ENCODE assay signal across 1 cellular context in genomic region chr4:76148142-76148849, GRCh38.
TF ChIP-seq lines count a peak whose summit lies in the region.

Gene NUP54 (minus strand): TSS chr4:76148397. CDS start chr4:76148374, 23 bp downstream.

TF ChIP-seq in HepG2, 621 proteins besides CTCF, POLR2A, EP300 and RAD21 (continued from another document and continues in another):
- peak; percentile 76 for TF ChIP-seq SIN3A (IDR thresholded peaks at IDR 0.05; ENCODE audit: borderline replicate concordance, low read depth, low read length)
- peak in 1 of 2 experiments; percentile 71; a peak in 1 of 4 replicates for TF ChIP-seq ATF4 (CRISPR knock-in tag; IDR thresholded peaks at IDR 0.05)
- TF ChIP-seq ETS1 (CRISPR knock-in tag; IDR thresholded peaks at IDR 0.05): no peak
- TF ChIP-seq PAWR (CRISPR knock-in tag; IDR thresholded peaks at IDR 0.05; ENCODE audit: borderline replicate concordance): no peak
- peak; percentile 67; the same call in 1 of the 2 replicates for TF ChIP-seq IRF1 (CRISPR knock-in tag; IDR thresholded peaks at IDR 0.05; ENCODE audit: low read depth)
- TF ChIP-seq POLR2AphosphoS2 (IDR thresholded peaks at IDR 0.05; ENCODE audit: low read depth, low read length): no peak; the same call in 1 of the 2 replicates
- TF ChIP-seq PHF21A (CRISPR knock-in tag; IDR thresholded peaks at IDR 0.05): peak; percentile 91
- TF ChIP-seq JDP2 (CRISPR knock-in tag; IDR thresholded peaks at IDR 0.05; ENCODE audit: borderline replicate concordance): no peak
- TF ChIP-seq ZNF644 (CRISPR knock-in tag; IDR thresholded peaks at IDR 0.05; ENCODE audit: low read depth): no peak
- peak; percentile 96 for TF ChIP-seq PHF20 (CRISPR knock-in tag; IDR thresholded peaks at IDR 0.05)
- TF ChIP-seq CENPX (CRISPR knock-in tag; IDR thresholded peaks at IDR 0.05): no peak
- TF ChIP-seq ZKSCAN8 (CRISPR knock-in tag; IDR thresholded peaks at IDR 0.05; ENCODE audit: borderline replicate concordance): no peak; the same call in 1 of the 2 replicates
- TF ChIP-seq HDAC1 (CRISPR knock-in tag; IDR thresholded peaks at IDR 0.05): peak; percentile 91
- TF ChIP-seq LBX2 (CRISPR knock-in tag; IDR thresholded peaks at IDR 0.05; ENCODE audit: borderline replicate concordance): no peak
- 0 out of 2 replicates have a peak, but pooled peaks have one; percentile 18 for TF ChIP-seq FOSL1 (CRISPR knock-in tag; IDR thresholded peaks at IDR 0.05; ENCODE audit: borderline replicate concordance)
- TF ChIP-seq KIAA2018 (CRISPR knock-in tag; IDR thresholded peaks at IDR 0.05; ENCODE audit: borderline replicate concordance): no peak
- TF ChIP-seq ZNF275 (CRISPR knock-in tag; IDR thresholded peaks at IDR 0.05; ENCODE audit: borderline replicate concordance): 0 out of 2 replicates have a peak, but pooled peaks have one; percentile 75
- peak; percentile 92 for TF ChIP-seq KAT7 (CRISPR knock-in tag; IDR thresholded peaks at IDR 0.05; ENCODE audit: borderline replicate concordance)
- TF ChIP-seq ZNF546 (CRISPR knock-in tag; conservative IDR thresholded peaks at IDR 0.05): no peak
- TF ChIP-seq RORA (CRISPR knock-in tag; IDR thresholded peaks at IDR 0.05): no peak
- peak; percentile 98 for TF ChIP-seq ARID4A (CRISPR knock-in tag; IDR thresholded peaks at IDR 0.05; ENCODE audit: borderline replicate concordance)
- TF ChIP-seq GATAD2A (CRISPR knock-in tag; IDR thresholded peaks at IDR 0.05): peak; percentile 87
- TF ChIP-seq HOXA7 (CRISPR knock-in tag; IDR thresholded peaks at IDR 0.05): no peak
- TF ChIP-seq MIER3 (CRISPR knock-in tag; IDR thresholded peaks at IDR 0.05; ENCODE audit: borderline replicate concordance): peak; percentile 77
- TF ChIP-seq ZNF562 (CRISPR knock-in tag; IDR thresholded peaks at IDR 0.05; ENCODE audit: borderline replicate concordance): no peak
- no peak; the same call in 1 of the 2 replicates for TF ChIP-seq CBX2 (IDR thresholded peaks at IDR 0.05; ENCODE audit: low read depth, low read length)
- TF ChIP-seq CBX2 (CRISPR knock-in tag; IDR thresholded peaks at IDR 0.05; ENCODE audit: low read depth): no peak
- TF ChIP-seq RXRA (CRISPR knock-in tag; IDR thresholded peaks at IDR 0.05): peak; percentile 45; the same call in 1 of the 2 replicates
- no peak for TF ChIP-seq E2F5 (CRISPR knock-in tag; conservative IDR thresholded peaks at IDR 0.05)
- no peak for TF ChIP-seq NONO (IDR thresholded peaks at IDR 0.05)
- TF ChIP-seq NONO (CRISPR knock-in tag; conservative IDR thresholded peaks at IDR 0.05): peak; percentile 93
- TF ChIP-seq ZNF615 (CRISPR knock-in tag; IDR thresholded peaks at IDR 0.05; ENCODE audit: borderline replicate concordance): peak; percentile 56; the same call in 1 of the 2 replicates
- TF ChIP-seq HES4 (CRISPR knock-in tag; IDR thresholded peaks at IDR 0.05; ENCODE audit: borderline replicate concordance): 0 out of 2 replicates have a peak, but pooled peaks have one; percentile 26
- TF ChIP-seq HNRNPL (IDR thresholded peaks at IDR 0.05; ENCODE audit: low read depth, low read length): 0 out of 2 replicates have a peak, but pooled peaks have one; percentile 55
- peak; percentile 88 for TF ChIP-seq ZBTB34 (CRISPR knock-in tag; IDR thresholded peaks at IDR 0.05)
- peak; percentile 99 for TF ChIP-seq ASH2L (IDR thresholded peaks at IDR 0.05; ENCODE audit: insufficient read length, low read depth, low read length)
- peak; percentile 95; the same call in 1 of the 2 replicates for TF ChIP-seq CBX5 (CRISPR knock-in tag; IDR thresholded peaks at IDR 0.05; ENCODE audit: borderline replicate concordance)
- no peak for TF ChIP-seq FLYWCH1 (CRISPR knock-in tag; IDR thresholded peaks at IDR 0.05)
- peak; percentile 91 for TF ChIP-seq KLF6 (CRISPR knock-in tag; IDR thresholded peaks at IDR 0.05)
- TF ChIP-seq ZNF251 (CRISPR knock-in tag; IDR thresholded peaks at IDR 0.05): 0 out of 2 replicates have a peak, but pooled peaks have one; percentile 60
- peak; percentile 92 for TF ChIP-seq ZNF792 (CRISPR knock-in tag; IDR thresholded peaks at IDR 0.05)
- peak; percentile 88 for TF ChIP-seq HOXA5 (CRISPR knock-in tag; IDR thresholded peaks at IDR 0.05)
- no peak for TF ChIP-seq ZNF180 (CRISPR knock-in tag; IDR thresholded peaks at IDR 0.05; ENCODE audit: borderline replicate concordance, low read depth)
- peak; percentile 90 for TF ChIP-seq ZNF761 (CRISPR knock-in tag; conservative IDR thresholded peaks at IDR 0.05)
- TF ChIP-seq ARNT (IDR thresholded peaks at IDR 0.05): no peak
- TF ChIP-seq CC2D1A (CRISPR knock-in tag; IDR thresholded peaks at IDR 0.05): no peak
- peak; percentile 89; the same call in 1 of the 2 replicates for TF ChIP-seq YEATS4 (CRISPR knock-in tag; IDR thresholded peaks at IDR 0.05; ENCODE audit: borderline replicate concordance)
